Comparison of ENCODE assay signal across 21 cellular contexts in genomic region chr2:200320991-200321390, GRCh38. TPM values are rescaled to one million over a fixed set of nuclear protein-coding genes. Genes with fewer than 3 reads are reported as not detected.
A peak's percentile ranks its signal among the peaks of the same experiment; 100 is the strongest.
DNase-seq lines count a peak whose midpoint lies in the region; ATAC-seq, FAIRE-seq and TF ChIP-seq lines count a peak whose summit lies in the region.
"Had no signal": no experiment of that assay in that cellular context is flagged by ENCODE, and none has a peak within 500 bp of the region (broad histone marks: within the 10 kb centered on the region; RNA-seq: fewer than 3 reads in every experiment).

No MANE protein-coding gene starts in this region.

- no peak for DNase-seq in HepG2 (ENCODE audit: low spot score)
- DNase-seq in right lobe of liver, result no peak
- DNase-seq in WTC11 (ENCODE audit: low spot score), result no peak
- no peak for DNase-seq in neural progenitor cell (ENCODE audit: low spot score)
- no peak for DNase-seq in activated naive CD4-positive, alpha-beta T cell treated with anti-CD3 and anti-CD28 coated beads, Interleukin-2, amount 10 ng/mL, durations not matched to agents 7 days and 5 days
- DNase-seq in OCI-M1 (lab: John Stamatoyannopoulos, UW), result no peak
- DNase-seq: CD4-positive, alpha-beta memory T cell; H7; Kasumi-1; MM.1S; NCI-H1092; NCI-H1436 treated with DMSO at 0.1 percent for 48 hours; NCI-H2029; NCI-H446 treated with DMSO at 0.1 percent for 48 hours; NK-92 treated with Interleukin-12 subunit alpha and Interleukin-12 subunit beta, amount 100 ng/mL, for 24 hours had no signal

- H3K9me3 Mint-ChIP-seq in WTC11, result no peaks in the 10 kb centered on the region
- H3K9me3 Mint-ChIP-seq in neural progenitor cell, result no peaks in the 10 kb centered on the region
- H3K9me3 Mint-ChIP-seq in activated naive CD4-positive, alpha-beta T cell treated with anti-CD3 and anti-CD28 coated beads, Interleukin-2, amount 10 ng/mL, durations not matched to agents 7 days and 5 days, result no peaks in the 10 kb centered on the region
- H3K9me3 Mint-ChIP-seq: CD4-positive, alpha-beta memory T cell had no signal

- no peak overlapping the region; a peak in 1 of 6 replicates for H3K4me3 ChIP-seq in HepG2 (replicated peaks in 1 of 3; ENCODE audit: insufficient read depth in 1 of 3, low read depth in 2 of 3, low read length in 3 of 3)
- no peak overlapping the region for H3K4me3 ChIP-seq in right lobe of liver
- no peak overlapping the region for H3K4me3 ChIP-seq in neural progenitor cell
- H3K4me3 ChIP-seq: BLaER1, SJSA1 had no signal

- WGBS in HepG2 (ENCODE audit: low lambda C conversion rate), result 51% methylated on average over 3 of the region's 3 CpGs
- WGBS in right lobe of liver (ENCODE audit: insufficient coverage, low coverage, low lambda C conversion rate, missing lambda C conversion rate), result 44% methylated on average over 3 of the region's 3 CpGs

- H3K36me3 ChIP-seq in HepG2 (replicated peaks in 1 of 2; ENCODE audit: control insufficient read depth in 1 of 2, insufficient read depth in 2 of 2, low read length in 2 of 2) (peaks cover 0 to 3% of the 10 kb centered on the region in 2 experiments; a peak in 2 of 5 replicates), right lobe of liver (no peaks in the 10 kb centered on the region), neural progenitor cell (no peaks in the 10 kb centered on the region)
- H3K36me3 ChIP-seq: BLaER1 had no signal

- H3K4me2 ChIP-seq in HepG2 (ENCODE audit: low read depth, low read length) (peak overlapping the region; percentile 45; the same call in 1 of the 2 replicates), neural progenitor cell (no peak overlapping the region)
- H3K4me2 ChIP-seq: BLaER1 had no signal

- H2AFZ ChIP-seq in HepG2 (ENCODE audit: low read length) (no peak overlapping the region), neural progenitor cell (replicated peaks) (no peak overlapping the region)

- H3K4me3 Mint-ChIP-seq in WTC11, result no peak overlapping the region
- no peak overlapping the region for H3K4me3 Mint-ChIP-seq in neural progenitor cell
- H3K4me3 Mint-ChIP-seq in activated naive CD4-positive, alpha-beta T cell treated with anti-CD3 and anti-CD28 coated beads, Interleukin-2, amount 10 ng/mL, durations not matched to agents 7 days and 5 days, result no peak overlapping the region
- H3K4me3 Mint-ChIP-seq: CD4-positive, alpha-beta memory T cell; IgD-negative memory B cell had no signal

- CTCF ChIA-PET in HepG2 (lab: Yijun Ruan, JAX; ENCODE audit: low intra/inter-chr PET ratio, low total read pairs), result no interaction called here
- CTCF ChIA-PET in WTC11 (lab: Charles Lee), result no interaction called here
- CTCF ChIA-PET in activated naive CD4-positive, alpha-beta T cell treated with anti-CD3 and anti-CD28 coated beads, Interleukin-2, amount 10 ng/mL, durations not matched to agents 7 days and 5 days (lab: Charles Lee), result no interaction called here

- in situ Hi-C loops in HepG2 (cut with HindIII; ENCODE audit: extremely low pct_ligation_motif_present, low pct_unique_long_range_greater_than_20kb), result no loop called here

- H4K20me1 ChIP-seq in HepG2 (ENCODE audit: insufficient read depth, low read length), result peaks cover 15% of the 10 kb centered on the region
- no peaks in the 10 kb centered on the region for H4K20me1 ChIP-seq in neural progenitor cell (ENCODE audit: low read depth)
- H4K20me1 ChIP-seq: BLaER1 had no signal

- H3K27ac Mint-ChIP-seq in WTC11, result peak overlapping the region; percentile 86
- peak overlapping the region; percentile 71 for H3K27ac Mint-ChIP-seq in neural progenitor cell
- no peak overlapping the region for H3K27ac Mint-ChIP-seq in activated naive CD4-positive, alpha-beta T cell treated with anti-CD3 and anti-CD28 coated beads, Interleukin-2, amount 10 ng/mL, durations not matched to agents 7 days and 5 days
- H3K27ac Mint-ChIP-seq: CD4-positive, alpha-beta memory T cell; IgD-negative memory B cell had no signal

- H3K9ac ChIP-seq in HepG2 (ENCODE audit: insufficient read depth, low read depth, low read length) (peak overlapping the region; percentile 45), neural progenitor cell (no peak overlapping the region)
- H3K9ac ChIP-seq: BLaER1 had no signal

- no peak for TF ChIP-seq POLR2A in HepG2 (IDR thresholded peaks at IDR 0.05; ENCODE audit: insufficient read depth in 1 of 2, low read depth in 2 of 2, low read length in 2 of 2)
- no peak for TF ChIP-seq POLR2A in right lobe of liver (IDR thresholded peaks at IDR 0.05)

- FAIRE-seq in HepG2 (lab: Jason Lieb, UNC), result no peak
- FAIRE-seq: GM12891 had no signal

- H3K79me2 ChIP-seq in HepG2 (ENCODE audit: insufficient read depth, low read length) (peaks cover 93% of the 10 kb centered on the region), neural progenitor cell (ENCODE audit: low read depth) (peaks cover 72% of the 10 kb centered on the region)

- H3K27ac ChIP-seq in HepG2 (ENCODE audit: extremely low read length, insufficient read depth, low read length), result peak overlapping the region; percentile 90
- H3K27ac ChIP-seq in right lobe of liver, result no peak overlapping the region
- H3K27ac ChIP-seq in neural progenitor cell, result no peak overlapping the region
- H3K27ac ChIP-seq: BLaER1, HL-60 had no signal

- no peaks in the 10 kb centered on the region for H3K27me3 ChIP-seq in HepG2 (ENCODE audit: control insufficient read depth in 1 of 2, insufficient read depth in 2 of 2, low read length in 2 of 2)
- no peaks in the 10 kb centered on the region for H3K27me3 ChIP-seq in right lobe of liver
- H3K27me3 ChIP-seq in neural progenitor cell, result no peaks in the 10 kb centered on the region
- H3K27me3 ChIP-seq: BLaER1, SJSA1 had no signal

- TF ChIP-seq RAD21 in HepG2 (CRISPR knock-in tag; IDR thresholded peaks at IDR 0.05), result no peak

- H3K4me1 Mint-ChIP-seq in WTC11 (peaks cover 83% of the 10 kb centered on the region), neural progenitor cell (peaks cover 56% of the 10 kb centered on the region)
- peaks cover 6% of the 10 kb centered on the region for H3K4me1 Mint-ChIP-seq in activated naive CD4-positive, alpha-beta T cell treated with anti-CD3 and anti-CD28 coated beads, Interleukin-2, amount 10 ng/mL, durations not matched to agents 7 days and 5 days
- H3K4me1 Mint-ChIP-seq: IgD-negative memory B cell had no signal

- H3F3A ChIP-seq in neural progenitor cell (ENCODE audit: low read depth), result no peaks in the 10 kb centered on the region

- intact Hi-C loops in HepG2 (cut with micrococcal nuclease; ENCODE audit: unreplicated experiment) (loop anchor here (1.0 kb wide), 3 partner anchors 15 to 244 kb away; partner anchors contain the start of gene SPATS2L), right lobe of liver (cut with DNase I) (no loop called here)

- POLR2A ChIA-PET in HepG2 (lab: Yijun Ruan, JAX), result interaction anchor here (1.1 to 5.2 kb wide), 8 partner anchors 8 to 85 kb away, joined by 3 to 187 read pairs (median 5); partner anchors contain the start of gene SPATS2L
- POLR2A ChIA-PET in WTC11 (lab: Charles Lee), result interaction anchor here (0.6 to 1.4 kb wide), 3 partner anchors 31 to 155 kb away, joined by 3 to 12 read pairs (median 3); no protein-coding TSS in a partner anchor

- H3K9me3 ChIP-seq in HepG2 (ENCODE audit: low read length) (no peaks in the 10 kb centered on the region), right lobe of liver (no peaks in the 10 kb centered on the region), neural progenitor cell (ENCODE audit: low read depth) (no peaks in the 10 kb centered on the region)
- H3K9me3 ChIP-seq: BLaER1, SJSA1 had no signal

- ATAC-seq in HepG2, result no peak
- ATAC-seq in right lobe of liver, result no peak
- no peak for ATAC-seq in WTC11
- ATAC-seq in GM19023 (IDR thresholded peaks at IDR 0.05; ENCODE audit: unreplicated experiment), result no peak

- H3K36me3 Mint-ChIP-seq in WTC11 (no peaks in the 10 kb centered on the region), neural progenitor cell (peaks cover 7% of the 10 kb centered on the region)
- H3K36me3 Mint-ChIP-seq in activated naive CD4-positive, alpha-beta T cell treated with anti-CD3 and anti-CD28 coated beads, Interleukin-2, amount 10 ng/mL, durations not matched to agents 7 days and 5 days, result no peaks in the 10 kb centered on the region
- H3K36me3 Mint-ChIP-seq: CD4-positive, alpha-beta memory T cell; IgD-negative memory B cell had no signal

- H3K4me1 ChIP-seq in HepG2 (ENCODE audit: insufficient read depth, low read length), result peaks cover 93% of the 10 kb centered on the region
- peaks cover 0 to 29% (median 11%) of the 10 kb centered on the region in 4 donors for H3K4me1 ChIP-seq in right lobe of liver
- peaks cover 55% of the 10 kb centered on the region for H3K4me1 ChIP-seq in neural progenitor cell

- TF ChIP-seq EP300 in HepG2 (IDR thresholded peaks at IDR 0.05; ENCODE audit: low read depth in 2 of 2, low read length in 2 of 2), result no peak
- TF ChIP-seq EP300 in HepG2 (CRISPR knock-in tag; IDR thresholded peaks at IDR 0.05; ENCODE audit: borderline replicate concordance), result no peak

- BruUV-seq in HepG2 (replicated peaks; lab: Mats Ljungman, UMichigan), result no TSS peak

- H3K27me3 Mint-ChIP-seq in WTC11 (ENCODE audit: low read depth) (no peaks in the 10 kb centered on the region), neural progenitor cell (ENCODE audit: insufficient read depth, low read depth) (no peaks in the 10 kb centered on the region)
- H3K27me3 Mint-ChIP-seq in activated naive CD4-positive, alpha-beta T cell treated with anti-CD3 and anti-CD28 coated beads, Interleukin-2, amount 10 ng/mL, durations not matched to agents 7 days and 5 days, result no peaks in the 10 kb centered on the region

- TF ChIP-seq CTCF in HepG2 (CRISPR knock-in tag; IDR thresholded peaks at IDR 0.05), result no peak
- no peak for TF ChIP-seq CTCF in right lobe of liver (IDR thresholded peaks at IDR 0.05)
- TF ChIP-seq CTCF in WTC11 (IDR thresholded peaks at IDR 0.05), result no peak
- no peak for TF ChIP-seq CTCF in neural progenitor cell (IDR thresholded peaks at IDR 0.05)

RNA-seq across cellular contexts. Expression of gene SPATS2L, which starts 14.5 kb away (rescaled TPM):
- total RNA-seq in HepG2 (2016; rRNA removed; fragmentation: Illumina TruSeq; extraction: Trizol) (154 and 165 TPM in 2 replicates), right lobe of liver (100 to 1,000 TPM in 1 of 6 experiments, 10 to 100 TPM in 5; 60.7 to 109 (median 72.9) TPM), WTC11 (2021) (103 to 112 TPM (median 111 TPM) in 3 replicates), neural progenitor cell (ENCODE audit: low replicate concordance) (18.5 and 29.1 TPM in 2 replicates)
- total RNA-seq in HepG2 (2016; cell fraction: cytosol; rRNA removed; fragmentation: Illumina TruSeq; extraction: Trizol; ENCODE audit: low read depth), result 81.5 and 81.6 TPM in 2 replicates
- total RNA-seq in HepG2 (2016; cell fraction: insoluble cytoplasmic fraction; rRNA removed; fragmentation: Illumina TruSeq; extraction: Trizol), result 151 and 153 TPM in 2 replicates
- total RNA-seq in HepG2 (2016; cell fraction: membrane; rRNA removed; fragmentation: Illumina TruSeq; extraction: Trizol), result 160 and 169 TPM in 2 replicates
- 110 and 114 TPM in 2 replicates for total RNA-seq in HepG2 (2016; cell fraction: nucleus; rRNA removed; fragmentation: Illumina TruSeq; extraction: Trizol)
- 180 and 212 TPM in 2 replicates for polyA plus RNA-seq in HepG2 (2011; rRNA removed)
- polyA plus RNA-seq in HepG2 (2011; cell fraction: cytosol; rRNA removed), result 161 and 177 TPM in 2 replicates
- polyA plus RNA-seq in HepG2 (2011; cell fraction: nucleus; rRNA removed), result 71.8 and 89.4 TPM in 2 replicates
- polyA plus RNA-seq in HepG2 (2012), result 134 and 184 TPM in 2 replicates
- polyA plus RNA-seq in HepG2 (2016; cell fraction: cytosol; fragmentation: Illumina TruSeq; extraction: Trizol; ENCODE audit: low read depth), result 102 and 115 TPM in 2 replicates
- 213 and 235 TPM in 2 replicates for polyA plus RNA-seq in HepG2 (2016; cell fraction: insoluble cytoplasmic fraction; fragmentation: Illumina TruSeq; extraction: Trizol; ENCODE audit: low read depth)
- 179 and 180 TPM in 2 replicates for polyA plus RNA-seq in HepG2 (2016; cell fraction: membrane; fragmentation: Illumina TruSeq; extraction: Trizol; ENCODE audit: low read depth)
- polyA plus RNA-seq in HepG2 (2016; cell fraction: nucleus; fragmentation: Illumina TruSeq; extraction: Trizol; ENCODE audit: insufficient read depth, low read depth), result 145 and 148 TPM in 2 replicates
- polyA minus RNA-seq in HepG2 (2011; rRNA and poly(A)+ RNA removed; ENCODE audit: low replicate concordance), result 28.4 and 78.1 TPM in 2 replicates
- polyA minus RNA-seq in HepG2 (2011; cell fraction: cytosol; rRNA and poly(A)+ RNA removed), result 121 and 126 TPM in 2 replicates
- polyA minus RNA-seq in HepG2 (2011; cell fraction: nucleus; rRNA and poly(A)+ RNA removed), result 287 and 295 TPM in 2 replicates

Comparison
In these comparisons a context has a peak if more than half of its experiments do, and no peak if none do; other contexts are left out.
1. Of the 50 proteins assayed by ChIP-seq in both HepG2 and WTC11: peak only in HepG2: AFF4 and E2F1; only in WTC11: none; in both: none; in neither: 48.